7 cellular contexts compared by ENCODE assay signal in genomic region chr9:36991516-36992134, GRCh38. TPM values are rescaled to one million over a fixed set of nuclear protein-coding genes. Genes with fewer than 3 reads are reported as not detected.
DNase-seq lines count a peak whose midpoint lies in the region; ATAC-seq and TF ChIP-seq lines count a peak whose summit lies in the region.

No MANE protein-coding gene starts in this region.

- peaks cover 75 to 83% (median 82%) of the 10 kb centered on the region in 3 donors for H3K4me1 Mint-ChIP-seq in IgD-negative memory B cell

- no peaks in the 10 kb centered on the region for H3K4me1 ChIP-seq in mucosa of descending colon (ENCODE audit: low read depth)

- H3K27me3 ChIP-seq in GM06990 (replicated peaks; ENCODE audit: control insufficient read depth, insufficient read depth, low read length) = no peaks in the 10 kb centered on the region

- H3K36me3 ChIP-seq in GM06990 (ENCODE audit: control insufficient read depth, insufficient read depth, low read length) (peaks cover 22% of the 10 kb centered on the region), mucosa of descending colon (ENCODE audit: low read depth) (no peaks in the 10 kb centered on the region)

- TF ChIP-seq CTCF in GM06990 (IDR thresholded peaks at IDR 0.05; ENCODE audit: insufficient read depth, low read length, poor library complexity, severe bottlenecking) (peak; percentile 71), mucosa of descending colon (IDR thresholded peaks at IDR 0.05) (peak; percentile 13)

- ATAC-seq in mucosa of descending colon = peak; percentile 40
- no peak for ATAC-seq in HG03571 (IDR thresholded peaks at IDR 0.05; ENCODE audit: unreplicated experiment)

- DNase-seq in GM06990 (ENCODE audit: extremely low read depth, insufficient read length) (peak; percentile 60), mucosa of descending colon (peak in 1 of 3 donors; percentile 17)
- DNase-seq in activated naive CD4-positive, alpha-beta T cell treated with anti-CD3 and anti-CD28 coated beads, Interleukin-2, amount 50 U/mL, for 16 hours = peak; percentile 29
- no peak for DNase-seq in stimulated activated naive CD4-positive, alpha-beta T cell treated with Interleukin-2 at 50 U/mL for 16 hours (lab: John Stamatoyannopoulos, UW)
- DNase-seq in activated effector memory CD4-positive, alpha-beta T cell treated with anti-CD3 and anti-CD28 coated beads, Interleukin-2, amount 50 U/mL, for 16 hours = no peak

- no peaks in the 10 kb centered on the region for H3K9me3 Mint-ChIP-seq in IgD-negative memory B cell

- peaks cover 14% of the 10 kb centered on the region for H3K36me3 Mint-ChIP-seq in IgD-negative memory B cell

- intact Hi-C loops in mucosa of descending colon (cut with DNase I, micrococcal nuclease) = no loop called here

- H3K4me3 ChIP-seq in GM06990 (replicated peaks; ENCODE audit: low read depth, low read length) (no peak overlapping the region), mucosa of descending colon (no peak overlapping the region)

- peak overlapping the region; percentile 82 to 97 (median 90) for H3K27ac Mint-ChIP-seq in IgD-negative memory B cell

- peaks cover 15% of the 10 kb centered on the region for H3K9me3 ChIP-seq in mucosa of descending colon

- no peaks in the 10 kb centered on the region for H3K27me3 Mint-ChIP-seq in IgD-negative memory B cell

- H3K4me3 Mint-ChIP-seq in IgD-negative memory B cell = peak overlapping the region in 3 of 4 donors; percentile 47 to 86 (median 60)

RNA-seq across cellular contexts. Expression of gene PAX5, which starts 42.4 kb away (rescaled TPM):
- 65.3 TPM for polyA plus RNA-seq in IgD-negative memory B cell
- total RNA-seq in mucosa of descending colon = under 1 TPM in 2 of 3 donors, not detected in 1; 0.29 to 0.32 TPM

Comparison
In these comparisons a context has a peak if more than half of its experiments do, and no peak if none do; other contexts are left out.
1. DNase-seq: peak in GM06990 (single experiment) and activated naive CD4-positive, alpha-beta T cell treated with anti-CD3 and anti-CD28 coated beads, Interleukin-2, amount 50 U/mL, for 16 hours (single experiment); none in stimulated activated naive CD4-positive, alpha-beta T cell treated with Interleukin-2 at 50 U/mL for 16 hours (single experiment) and activated effector memory CD4-positive, alpha-beta T cell treated with anti-CD3 and anti-CD28 coated beads, Interleukin-2, amount 50 U/mL, for 16 hours (single experiment).